Comparison of ENCODE assay signal across 1 cellular context in genomic region chr2:210169871-210170441, GRCh38.
TF ChIP-seq lines count a peak whose summit lies in the region.

No MANE protein-coding gene starts in this region.

TF ChIP-seq in IMR-90, 13 proteins besides CTCF, POLR2A, EP300 and RAD21:
- TF ChIP-seq MAZ (IDR thresholded peaks at IDR 0.05; ENCODE audit: borderline replicate concordance, low read depth, low read length), result no peak
- no peak for TF ChIP-seq ELK1 (IDR thresholded peaks at IDR 0.05; ENCODE audit: borderline replicate concordance, low read depth, low read length)
- peak; percentile 74 for TF ChIP-seq CEBPB (IDR thresholded peaks at IDR 0.05; ENCODE audit: low read depth, low read length)
- TF ChIP-seq CHD1 (IDR thresholded peaks at IDR 0.05; ENCODE audit: low read depth, low read length), result no peak
- TF ChIP-seq, protein P1, sequence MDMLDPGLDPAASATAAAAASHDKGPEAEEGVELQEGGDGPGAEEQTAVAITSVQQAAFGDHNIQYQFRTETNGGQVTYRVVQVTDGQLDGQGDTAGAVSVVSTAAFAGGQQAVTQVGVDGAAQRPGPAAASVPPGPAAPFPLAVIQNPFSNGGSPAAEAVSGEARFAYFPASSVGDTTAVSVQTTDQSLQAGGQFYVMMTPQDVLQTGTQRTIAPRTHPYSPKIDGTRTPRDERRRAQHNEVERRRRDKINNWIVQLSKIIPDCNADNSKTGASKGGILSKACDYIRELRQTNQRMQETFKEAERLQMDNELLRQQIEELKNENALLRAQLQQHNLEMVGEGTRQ (IDR thresholded peaks at IDR 0.05; ENCODE audit: low read depth, low read length), result no peak
